Comparison of ENCODE assay signal across 1 cellular context in genomic region chr12:17503742-17504141, GRCh38.
TF ChIP-seq lines count a peak whose summit lies in the region.

No MANE protein-coding gene starts in this region.

TF ChIP-seq in GM23338, 12 proteins besides CTCF, POLR2A, EP300 and RAD21 (continued from another document):
- TF ChIP-seq, protein P1, sequence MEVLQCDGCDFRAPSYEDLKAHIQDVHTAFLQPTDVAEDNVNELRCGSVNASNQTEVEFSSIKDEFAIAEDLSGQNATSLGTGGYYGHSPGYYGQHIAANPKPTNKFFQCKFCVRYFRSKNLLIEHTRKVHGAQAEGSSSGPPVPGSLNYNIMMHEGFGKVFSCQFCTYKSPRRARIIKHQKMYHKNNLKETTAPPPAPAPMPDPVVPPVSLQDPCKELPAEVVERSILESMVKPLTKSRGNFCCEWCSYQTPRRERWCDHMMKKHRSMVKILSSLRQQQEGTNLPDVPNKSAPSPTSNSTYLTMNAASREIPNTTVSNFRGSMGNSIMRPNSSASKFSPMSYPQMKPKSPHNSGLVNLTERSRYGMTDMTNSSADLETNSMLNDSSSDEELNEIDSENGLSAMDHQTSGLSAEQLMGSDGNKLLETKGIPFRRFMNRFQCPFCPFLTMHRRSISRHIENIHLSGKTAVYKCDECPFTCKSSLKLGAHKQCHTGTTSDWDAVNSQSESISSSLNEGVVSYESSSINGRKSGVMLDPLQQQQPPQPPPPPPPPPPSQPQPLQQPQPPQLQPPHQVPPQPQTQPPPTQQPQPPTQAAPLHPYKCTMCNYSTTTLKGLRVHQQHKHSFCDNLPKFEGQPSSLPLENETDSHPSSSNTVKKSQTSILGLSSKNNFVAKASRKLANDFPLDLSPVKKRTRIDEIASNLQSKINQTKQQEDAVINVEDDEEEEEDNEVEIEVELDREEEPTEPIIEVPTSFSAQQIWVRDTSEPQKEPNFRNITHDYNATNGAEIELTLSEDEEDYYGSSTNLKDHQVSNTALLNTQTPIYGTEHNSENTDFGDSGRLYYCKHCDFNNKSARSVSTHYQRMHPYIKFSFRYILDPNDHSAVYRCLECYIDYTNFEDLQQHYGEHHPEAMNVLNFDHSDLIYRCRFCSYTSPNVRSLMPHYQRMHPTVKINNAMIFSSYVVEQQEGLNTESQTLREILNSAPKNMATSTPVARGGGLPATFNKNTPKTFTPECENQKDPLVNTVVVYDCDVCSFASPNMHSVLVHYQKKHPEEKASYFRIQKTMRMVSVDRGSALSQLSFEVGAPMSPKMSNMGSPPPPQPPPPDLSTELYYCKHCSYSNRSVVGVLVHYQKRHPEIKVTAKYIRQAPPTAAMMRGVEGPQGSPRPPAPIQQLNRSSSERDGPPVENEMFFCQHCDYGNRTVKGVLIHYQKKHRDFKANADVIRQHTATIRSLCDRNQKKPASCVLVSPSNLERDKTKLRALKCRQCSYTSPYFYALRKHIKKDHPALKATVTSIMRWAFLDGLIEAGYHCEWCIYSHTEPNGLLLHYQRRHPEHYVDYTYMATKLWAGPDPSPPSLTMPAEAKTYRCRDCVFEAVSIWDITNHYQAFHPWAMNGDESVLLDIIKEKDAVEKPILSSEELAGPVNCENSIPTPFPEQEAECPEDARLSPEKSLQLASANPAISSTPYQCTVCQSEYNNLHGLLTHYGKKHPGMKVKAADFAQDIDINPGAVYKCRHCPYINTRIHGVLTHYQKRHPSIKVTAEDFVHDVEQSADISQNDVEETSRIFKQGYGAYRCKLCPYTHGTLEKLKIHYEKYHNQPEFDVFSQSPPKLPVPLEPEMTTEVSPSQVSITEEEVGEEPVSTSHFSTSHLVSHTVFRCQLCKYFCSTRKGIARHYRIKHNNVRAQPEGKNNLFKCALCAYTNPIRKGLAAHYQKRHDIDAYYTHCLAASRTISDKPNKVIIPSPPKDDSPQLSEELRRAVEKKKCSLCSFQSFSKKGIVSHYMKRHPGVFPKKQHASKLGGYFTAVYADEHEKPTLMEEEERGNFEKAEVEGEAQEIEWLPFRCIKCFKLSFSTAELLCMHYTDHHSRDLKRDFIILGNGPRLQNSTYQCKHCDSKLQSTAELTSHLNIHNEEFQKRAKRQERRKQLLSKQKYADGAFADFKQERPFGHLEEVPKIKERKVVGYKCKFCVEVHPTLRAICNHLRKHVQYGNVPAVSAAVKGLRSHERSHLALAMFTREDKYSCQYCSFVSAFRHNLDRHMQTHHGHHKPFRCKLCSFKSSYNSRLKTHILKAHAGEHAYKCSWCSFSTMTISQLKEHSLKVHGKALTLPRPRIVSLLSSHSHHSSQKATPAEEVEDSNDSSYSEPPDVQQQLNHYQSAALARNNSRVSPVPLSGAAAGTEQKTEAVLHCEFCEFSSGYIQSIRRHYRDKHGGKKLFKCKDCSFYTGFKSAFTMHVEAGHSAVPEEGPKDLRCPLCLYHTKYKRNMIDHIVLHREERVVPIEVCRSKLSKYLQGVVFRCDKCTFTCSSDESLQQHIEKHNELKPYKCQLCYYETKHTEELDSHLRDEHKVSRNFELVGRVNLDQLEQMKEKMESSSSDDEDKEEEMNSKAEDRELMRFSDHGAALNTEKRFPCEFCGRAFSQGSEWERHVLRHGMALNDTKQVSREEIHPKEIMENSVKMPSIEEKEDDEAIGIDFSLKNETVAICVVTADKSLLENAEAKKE (CRISPR knock-in tag; IDR thresholded peaks at IDR 0.05): no peak
- TF ChIP-seq EZH2phosphoT487 (IDR thresholded peaks at IDR 0.05; ENCODE audit: unreplicated experiment) (no peak), POLR2AphosphoS5 (IDR thresholded peaks at IDR 0.05; ENCODE audit: low read depth) (no peak), NANOG (IDR thresholded peaks at IDR 0.05; ENCODE audit: borderline replicate concordance) (no peak), ZNF331 (CRISPR knock-in tag; IDR thresholded peaks at IDR 0.05; ENCODE audit: low read depth) (no peak), EZH2 (IDR thresholded peaks at IDR 0.05; ENCODE audit: low read depth, unreplicated experiment) (no peak), ZNF114 (CRISPR knock-in tag; IDR thresholded peaks at IDR 0.05) (no peak), STAT1 (IDR thresholded peaks at IDR 0.05; ENCODE audit: unreplicated experiment) (no peak)
